Comparison of ENCODE assay signal across 17 cellular contexts in genomic region chr7:869348-869747, GRCh38. TPM values are rescaled to one million over a fixed set of nuclear protein-coding genes. Genes with fewer than 3 reads are reported as not detected.
DNase-seq lines count a peak whose midpoint lies in the region; ATAC-seq and TF ChIP-seq lines count a peak whose summit lies in the region.
"Had no signal": no experiment of that assay in that cellular context is flagged by ENCODE, and none has a peak within 500 bp of the region (broad histone marks: within the 10 kb centered on the region; RNA-seq: fewer than 3 reads in every experiment).

No MANE protein-coding gene starts in this region.

- DNase-seq in activated CD4-positive, alpha-beta T cell treated with anti-CD3 and anti-CD28 coated beads, Interleukin-2, amount 10 ng/mL, durations not matched to agents 24 days and 14 days, result no peak
- no peak for DNase-seq in activated CD4-positive, alpha-beta T cell treated with anti-CD3 and anti-CD28 coated beads, Interleukin-2, amount 50 U/mL, for 48 hours
- DNase-seq in osteocyte (ENCODE audit: extremely low spot score, unreplicated experiment) (no peak), superior temporal gyrus (ENCODE audit: extremely low spot score) (peak; percentile 3), T-helper 17 cell (no peak), neural progenitor cell (ENCODE audit: low spot score) (no peak), NCI-H2171 treated with DMSO at 0.1 percent for 48 hours (lab: John Stamatoyannopoulos, UW) (no peak)
- DNase-seq: 8988T; activated CD8-positive, alpha-beta memory T cell treated with anti-CD3 and anti-CD28 coated beads, Interleukin-2, amount 50 U/mL, for 48 hours; Caco-2; DND-41; effector memory CD8-positive, alpha-beta T cell; GM23248; head of caudate nucleus; NCI-H524; stimulated activated CD8-positive, alpha-beta memory T cell treated with anti-CD3 and anti-CD28 coated beads, Interleukin-4, amount 100 ng/mL, for 48 hours had no signal

- peaks cover 20% of the 10 kb centered on the region for H3F3A ChIP-seq in neural progenitor cell (ENCODE audit: low read depth)

- peaks cover 15% of the 10 kb centered on the region for H3K4me1 Mint-ChIP-seq in activated CD4-positive, alpha-beta T cell treated with anti-CD3 and anti-CD28 coated beads, Interleukin-2, amount 10 ng/mL, durations not matched to agents 24 days and 14 days
- peaks cover 18% of the 10 kb centered on the region for H3K4me1 Mint-ChIP-seq in osteocyte (ENCODE audit: unreplicated experiment)
- peaks cover 10% of the 10 kb centered on the region for H3K4me1 Mint-ChIP-seq in T-helper 17 cell
- H3K4me1 Mint-ChIP-seq in neural progenitor cell, result peaks cover 8% of the 10 kb centered on the region

- H3K4me2 ChIP-seq in neural progenitor cell, result no peak overlapping the region

- H3K27ac Mint-ChIP-seq in activated CD4-positive, alpha-beta T cell treated with anti-CD3 and anti-CD28 coated beads, Interleukin-2, amount 10 ng/mL, durations not matched to agents 24 days and 14 days, result peak overlapping the region; percentile 16
- peak overlapping the region; percentile 43 for H3K27ac Mint-ChIP-seq in osteocyte (ENCODE audit: unreplicated experiment)
- H3K27ac Mint-ChIP-seq in T-helper 17 cell, result no peak overlapping the region
- no peak overlapping the region for H3K27ac Mint-ChIP-seq in neural progenitor cell
- H3K27ac Mint-ChIP-seq: effector memory CD8-positive, alpha-beta T cell had no signal

- H3K9ac ChIP-seq in neural progenitor cell, result no peak overlapping the region
- H3K9ac ChIP-seq: GM23248 had no signal

- H3K27ac ChIP-seq in cingulate gyrus (ENCODE audit: low read depth, low read length) (peak overlapping the region; percentile 60), neural progenitor cell (no peak overlapping the region)
- H3K27ac ChIP-seq: GM23248 had no signal

- no peak for ATAC-seq in T-helper 17 cell
- ATAC-seq: effector memory CD8-positive, alpha-beta T cell had no signal

- no peak overlapping the region for H2AFZ ChIP-seq in neural progenitor cell (replicated peaks)
- H2AFZ ChIP-seq: GM23248 had no signal

- H3K27me3 ChIP-seq in neural progenitor cell, result no peaks in the 10 kb centered on the region

- no peak overlapping the region for H3K4me3 ChIP-seq in neural progenitor cell
- H3K4me3 ChIP-seq: GM23248 had no signal

- no peaks in the 10 kb centered on the region for H3K9me3 ChIP-seq in T-helper 17 cell (ENCODE audit: control insufficient read depth, low read length, poor library complexity, severe bottlenecking)
- H3K9me3 ChIP-seq in neural progenitor cell (ENCODE audit: low read depth), result no peaks in the 10 kb centered on the region
- H3K9me3 ChIP-seq: Caco-2 had no signal

- H3K79me2 ChIP-seq in neural progenitor cell (ENCODE audit: low read depth), result no peaks in the 10 kb centered on the region

- H3K36me3 ChIP-seq in neural progenitor cell, result peaks cover 5% of the 10 kb centered on the region

- no peaks in the 10 kb centered on the region for H3K27me3 Mint-ChIP-seq in activated CD4-positive, alpha-beta T cell treated with anti-CD3 and anti-CD28 coated beads, Interleukin-2, amount 10 ng/mL, durations not matched to agents 24 days and 14 days
- H3K27me3 Mint-ChIP-seq in osteocyte (ENCODE audit: unreplicated experiment) (no peaks in the 10 kb centered on the region), T-helper 17 cell (no peaks in the 10 kb centered on the region), neural progenitor cell (ENCODE audit: insufficient read depth, low read depth) (peaks cover 2% of the 10 kb centered on the region)
- H3K27me3 Mint-ChIP-seq: effector memory CD8-positive, alpha-beta T cell had no signal

- intact Hi-C loops in activated CD4-positive, alpha-beta T cell treated with anti-CD3 and anti-CD28 coated beads, Interleukin-2, amount 10 ng/mL, durations not matched to agents 24 days and 14 days (cut with micrococcal nuclease), result no loop called here

- no peaks in the 10 kb centered on the region for H3K9me3 Mint-ChIP-seq in activated CD4-positive, alpha-beta T cell treated with anti-CD3 and anti-CD28 coated beads, Interleukin-2, amount 10 ng/mL, durations not matched to agents 24 days and 14 days
- H3K9me3 Mint-ChIP-seq in osteocyte (ENCODE audit: unreplicated experiment) (no peaks in the 10 kb centered on the region), neural progenitor cell (no peaks in the 10 kb centered on the region)
- H3K9me3 Mint-ChIP-seq: effector memory CD8-positive, alpha-beta T cell had no signal

- H4K20me1 ChIP-seq in neural progenitor cell (ENCODE audit: low read depth), result no peaks in the 10 kb centered on the region

- H3K4me1 ChIP-seq in neural progenitor cell, result no peaks in the 10 kb centered on the region

- TF ChIP-seq CTCF in osteocyte (IDR thresholded peaks at IDR 0.05) (no peak), neural progenitor cell (IDR thresholded peaks at IDR 0.05) (no peak)

- H3K36me3 Mint-ChIP-seq in activated CD4-positive, alpha-beta T cell treated with anti-CD3 and anti-CD28 coated beads, Interleukin-2, amount 10 ng/mL, durations not matched to agents 24 days and 14 days (ENCODE audit: low read depth), result peaks cover 47% of the 10 kb centered on the region
- peaks cover 52% of the 10 kb centered on the region for H3K36me3 Mint-ChIP-seq in osteocyte (ENCODE audit: unreplicated experiment)
- H3K36me3 Mint-ChIP-seq in T-helper 17 cell (ENCODE audit: low read depth), result peaks cover 5% of the 10 kb centered on the region
- H3K36me3 Mint-ChIP-seq in neural progenitor cell, result peaks cover 41% of the 10 kb centered on the region

- H3K4me3 Mint-ChIP-seq in activated CD4-positive, alpha-beta T cell treated with anti-CD3 and anti-CD28 coated beads, Interleukin-2, amount 10 ng/mL, durations not matched to agents 24 days and 14 days, result no peak overlapping the region
- H3K4me3 Mint-ChIP-seq in osteocyte (ENCODE audit: unreplicated experiment) (no peak overlapping the region), T-helper 17 cell (no peak overlapping the region), neural progenitor cell (no peak overlapping the region)
- H3K4me3 Mint-ChIP-seq: effector memory CD8-positive, alpha-beta T cell had no signal

RNA-seq across cellular contexts. Expression of gene GET4, which starts 7.0 kb away (rescaled TPM):
- total RNA-seq in activated CD4-positive, alpha-beta T cell treated with anti-CD3 and anti-CD28 coated beads, Interleukin-2, amount 10 ng/mL, durations not matched to agents 24 days and 14 days, result 35.8 and 41.0 TPM in 2 replicates
- total RNA-seq in osteocyte (33.7 and 36.4 TPM in 2 replicates), T-helper 17 cell (10 to 100 TPM; 58.5 to 81.0 TPM), neural progenitor cell (ENCODE audit: low replicate concordance) (17.2 and 35.7 TPM in 2 replicates)

RNA-seq across cellular contexts. Expression of gene SUN1, which starts 37.1 kb away (rescaled TPM):
- 85.8 and 90.3 TPM in 2 replicates for total RNA-seq in activated CD4-positive, alpha-beta T cell treated with anti-CD3 and anti-CD28 coated beads, Interleukin-2, amount 10 ng/mL, durations not matched to agents 24 days and 14 days
- total RNA-seq in osteocyte (212 and 226 TPM in 2 replicates), T-helper 17 cell (10 to 100 TPM; 89.7 to 97.5 TPM), neural progenitor cell (ENCODE audit: low replicate concordance) (104 and 131 TPM in 2 replicates)

Comparison
In these comparisons a context has a peak if more than half of its experiments do, and no peak if none do; other contexts are left out.
1. H3K27ac Mint-ChIP-seq: peak in activated CD4-positive, alpha-beta T cell treated with anti-CD3 and anti-CD28 coated beads, Interleukin-2, amount 10 ng/mL, durations not matched to agents 24 days and 14 days (single experiment) and osteocyte (single experiment); none in T-helper 17 cell (single experiment) and neural progenitor cell (single experiment).